In the genomic region with DNA sequence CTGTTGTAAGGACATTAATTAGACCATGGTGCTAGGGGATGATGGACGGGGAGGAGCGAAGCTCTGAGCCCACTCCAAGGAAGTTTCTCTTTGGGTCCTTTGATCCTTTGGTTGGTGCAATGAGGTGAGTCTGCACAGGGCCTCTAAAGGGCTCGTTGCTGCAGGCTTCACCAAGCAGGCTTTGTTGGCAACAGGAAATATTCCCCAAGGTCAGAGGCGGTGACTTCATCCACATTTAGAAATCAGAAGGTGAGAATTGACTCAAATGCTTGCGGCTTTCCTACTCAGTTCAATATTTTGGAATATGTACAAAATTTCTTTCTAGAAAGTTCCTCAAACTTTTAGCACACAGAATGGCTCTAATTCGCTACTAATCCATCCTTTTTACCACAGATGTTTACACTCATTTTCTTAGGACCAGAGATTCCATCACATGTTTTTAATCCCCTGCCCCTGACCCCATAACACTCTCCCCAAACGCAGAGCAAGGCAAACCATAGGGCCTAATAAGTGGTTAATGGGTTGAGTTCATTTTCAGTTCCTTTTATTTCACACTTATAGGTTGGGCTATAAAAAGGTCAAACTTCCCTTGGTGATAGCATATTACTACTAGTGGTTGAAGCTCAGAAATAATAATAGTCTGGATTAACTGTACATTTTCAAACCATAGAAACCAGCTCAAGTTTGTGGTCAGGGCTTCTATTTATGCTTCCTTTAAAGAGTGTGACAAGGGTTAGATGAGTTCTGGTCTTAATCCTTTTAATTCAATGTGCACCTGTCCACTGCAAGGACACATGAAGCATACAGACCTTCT, we compare ENCODE assay signal across 14 cellular contexts. TPM values are rescaled to one million over a fixed set of nuclear protein-coding genes. Genes with fewer than 3 reads are reported as not detected.
DNase-seq lines count a peak whose midpoint lies in the region; ATAC-seq and TF ChIP-seq lines count a peak whose summit lies in the region.
"Had no signal": no experiment of that assay in that cellular context is flagged by ENCODE, and none has a peak within 500 bp of the region (broad histone marks: within the 10 kb centered on the region; RNA-seq: fewer than 3 reads in every experiment).

No MANE protein-coding gene starts in this region.

- H3K4me1 ChIP-seq in PC-9 (replicated peaks; ENCODE audit: insufficient read depth) (no peaks in the 10 kb centered on the region), A673 (ENCODE audit: insufficient read depth, low read length, poor library complexity, severe bottlenecking) (no peaks in the 10 kb centered on the region)
- H3K4me1 ChIP-seq: gastrocnemius medialis had no signal

- H3K9me2 ChIP-seq in PC-9 (ENCODE audit: insufficient read depth) = no peaks in the 10 kb centered on the region

- TF ChIP-seq CTCF in PC-9 (conservative IDR thresholded peaks at IDR 0.05) (no peak), A673 (conservative IDR thresholded peaks at IDR 0.05; ENCODE audit: low read depth, low read length) (no peak)

- no peaks in the 10 kb centered on the region for H3K36me3 ChIP-seq in PC-9 (ENCODE audit: low read depth)
- no peaks in the 10 kb centered on the region for H3K36me3 ChIP-seq in A673 (ENCODE audit: insufficient read depth, low read length, poor library complexity, severe bottlenecking)
- H3K36me3 ChIP-seq: gastrocnemius medialis had no signal

- H3K27ac ChIP-seq in PC-9 (no peak overlapping the region), A673 (ENCODE audit: low read depth, low read length, poor library complexity, severe bottlenecking) (no peak overlapping the region)
- H3K27ac ChIP-seq: gastrocnemius medialis, VCaP had no signal

- no peaks in the 10 kb centered on the region for H3K79me2 ChIP-seq in PC-9 (ENCODE audit: low read depth)

- H4K20me1 ChIP-seq in PC-9 (ENCODE audit: insufficient read depth) = no peaks in the 10 kb centered on the region

- CTCF ChIA-PET in PC-9 (lab: Charles Lee) (no interaction called here), A673 (lab: Charles Lee) (no interaction called here)

- intact Hi-C loops in PC-9 (cut with micrococcal nuclease; ENCODE audit: unreplicated experiment) (no loop called here), A673 (cut with micrococcal nuclease; ENCODE audit: unreplicated experiment) (no loop called here)

- no peak overlapping the region for H3K4me2 ChIP-seq in PC-9

- H3K4me3 ChIP-seq in PC-9 (no peak overlapping the region), A673 (ENCODE audit: low read depth, low read length, poor library complexity, severe bottlenecking) (no peak overlapping the region)
- H3K4me3 ChIP-seq: gastrocnemius medialis, lung had no signal

- H3K9me3 ChIP-seq in PC-9 (ENCODE audit: insufficient read depth, low read depth) (no peaks in the 10 kb centered on the region), A673 (ENCODE audit: low read depth, low read length, poor library complexity, severe bottlenecking) (no peaks in the 10 kb centered on the region)
- H3K9me3 ChIP-seq: gastrocnemius medialis had no signal

- no peak overlapping the region for H2AFZ ChIP-seq in PC-9

- H3K27me3 ChIP-seq in PC-9 (ENCODE audit: insufficient read depth, low read depth) = peaks cover 10% of the 10 kb centered on the region; the same call in 1 of the 2 replicates
- H3K27me3 ChIP-seq in A673 (replicated peaks; ENCODE audit: insufficient read depth, low read depth, low read length, poor library complexity) = peaks cover 11% of the 10 kb centered on the region
- H3K27me3 ChIP-seq: gastrocnemius medialis had no signal

- POLR2A ChIA-PET in PC-9 (lab: Charles Lee; ENCODE audit: unreplicated experiment) (no interaction called here), A673 (lab: Charles Lee; ENCODE audit: low non-redundant PET) (no interaction called here)

- H3F3A ChIP-seq in PC-9 (ENCODE audit: insufficient read depth, low read depth) = no peaks in the 10 kb centered on the region

- BruUV-seq in PC-9 (replicated peaks; lab: Mats Ljungman, UMichigan) = no TSS peak
- no TSS peak for BruUV-seq in A673 (replicated peaks; lab: Mats Ljungman, UMichigan)

- DNase-seq in left kidney (ENCODE audit: low read depth, low spot score) = peak; percentile 62
- DNase-seq in PC-9 = no peak
- no peak for DNase-seq in DMS79 treated with DMSO at 0.1 percent for 48 hours (lab: John Stamatoyannopoulos, UW)
- no peak for DNase-seq in NCI-H2029 treated with DMSO at 0.1 percent for 48 hours (lab: John Stamatoyannopoulos, UW)
- no peak for DNase-seq in A673 (ENCODE audit: low spot score)
- DNase-seq: activated effector memory CD4-positive, alpha-beta T cell treated with Interleukin-2 at 50 U/mL for 16 hours; Calu3; gastrocnemius medialis; right cardiac atrium had no signal

- peak; percentile 85 for ATAC-seq in GM18868 (IDR thresholded peaks at IDR 0.05; ENCODE audit: unreplicated experiment)
- ATAC-seq in GM21723 (IDR thresholded peaks at IDR 0.05; ENCODE audit: unreplicated experiment) = peak; percentile 92
- peak; percentile 93 for ATAC-seq in HG03175 (IDR thresholded peaks at IDR 0.05; ENCODE audit: unreplicated experiment)
- ATAC-seq: gastrocnemius medialis, right cardiac atrium had no signal

RNA-seq across cellular contexts. Expression of gene TMEM252, which starts 37.3 kb away (rescaled TPM):
- total RNA-seq in PC-9 (2021) = not detected in 2 replicates
- total RNA-seq in A673 (2021) = not detected in 2 replicates
- total RNA-seq: Calu3, gastrocnemius medialis, lung, right cardiac atrium had no signal
